8 cellular contexts compared by ENCODE assay signal in genomic region chr2:12555012-12555645, GRCh38.
DNase-seq lines count a peak whose midpoint lies in the region; ATAC-seq and TF ChIP-seq lines count a peak whose summit lies in the region.

No MANE protein-coding gene starts in this region.

- no peak overlapping the region for H3K9ac ChIP-seq in colonic mucosa (ENCODE audit: low read depth in 2 of 2, low read length in 2 of 2)

- ATAC-seq in GM21528 (IDR thresholded peaks at IDR 0.05; ENCODE audit: low FRiP score, unreplicated experiment): peak; percentile 53
- no peak for ATAC-seq in HG03196 (IDR thresholded peaks at IDR 0.05; ENCODE audit: unreplicated experiment)

- H3K27me3 ChIP-seq in MG63 (no peaks in the 10 kb centered on the region), osteoblast (ENCODE audit: insufficient read depth, low read length) (no peaks in the 10 kb centered on the region), colonic mucosa (no peaks in the 10 kb centered on the region)

- H3K9me3 ChIP-seq in MG63: peaks cover 8% of the 10 kb centered on the region; the same call in 1 of the 2 replicates
- H3K9me3 ChIP-seq in osteoblast (ENCODE audit: low read depth, low read length): no peaks in the 10 kb centered on the region
- no peaks in the 10 kb centered on the region for H3K9me3 ChIP-seq in colonic mucosa

- DNase-seq in MG63: peak; percentile 57
- DNase-seq in astrocyte of the hippocampus (ENCODE audit: low read depth, low spot score): peak; percentile 47
- peak; percentile 41 for DNase-seq in osteoblast (ENCODE audit: insufficient read length, low spot score, missing footprints)
- DNase-seq in colonic mucosa: no peak
- DNase-seq in germinal center (ENCODE audit: low spot score): no peak
- DNase-seq in inferior parietal cortex (ENCODE audit: extremely low spot score): no peak

- intact Hi-C loops in colonic mucosa (cut with DNase I): no loop called here

- H3K4me2 ChIP-seq in osteoblast (ENCODE audit: insufficient read depth, low read length): peak overlapping the region; percentile 8

- H4K20me1 ChIP-seq in osteoblast (ENCODE audit: insufficient read depth, low read length): no peaks in the 10 kb centered on the region

- no peaks in the 10 kb centered on the region for H3K36me3 ChIP-seq in MG63
- H3K36me3 ChIP-seq in osteoblast (ENCODE audit: insufficient read depth, low read length): no peaks in the 10 kb centered on the region
- H3K36me3 ChIP-seq in colonic mucosa: no peaks in the 10 kb centered on the region

- H3K79me2 ChIP-seq in osteoblast (ENCODE audit: insufficient read depth, low read length): no peaks in the 10 kb centered on the region

- H2AFZ ChIP-seq in osteoblast (ENCODE audit: low read length): no peak overlapping the region

- TF ChIP-seq CTCF in osteoblast (IDR thresholded peaks at IDR 0.05; ENCODE audit: extremely low read depth, low read depth, low read length) (no peak), colonic mucosa (IDR thresholded peaks at IDR 0.05) (no peak)

- no peak overlapping the region for H3K4me3 ChIP-seq in MG63
- H3K4me3 ChIP-seq in osteoblast (ENCODE audit: insufficient read depth, low read length): no peak overlapping the region
- no peak overlapping the region for H3K4me3 ChIP-seq in colonic mucosa

- peaks cover 27% of the 10 kb centered on the region for H3K4me1 ChIP-seq in osteoblast (ENCODE audit: insufficient read depth, low read length)
- H3K4me1 ChIP-seq in colonic mucosa: no peaks in the 10 kb centered on the region

- H3K27ac ChIP-seq in osteoblast (ENCODE audit: low read depth, low read length) (peak overlapping the region; percentile 53), colonic mucosa (no peak overlapping the region)

Comparison
In these comparisons a context has a peak if more than half of its experiments do, and no peak if none do; other contexts are left out.
1. DNase-seq: peak in MG63 (single experiment), astrocyte of the hippocampus (single experiment) and osteoblast (single experiment); none in colonic mucosa (single experiment), germinal center (single experiment) and inferior parietal cortex (single experiment).